11 cellular contexts compared by ENCODE assay signal in genomic region chr2:84314250-84314649, GRCh38.
"Had no signal": no experiment of that assay in that cellular context is flagged by ENCODE, and none has a peak within 500 bp of the region (broad histone marks: within the 10 kb centered on the region; RNA-seq: fewer than 3 reads in every experiment).

No MANE protein-coding gene starts in this region.

- H3K36me3 ChIP-seq: left ventricle myocardium inferior, pancreas, prostate gland, sigmoid colon, spleen, suprapubic skin, thoracic aorta, tibial artery, upper lobe of right lung had no signal

- H3K79me2 ChIP-seq: hepatocyte had no signal

- H3K4me3 ChIP-seq: hepatocyte, left ventricle myocardium inferior, mucosa of descending colon, pancreas, prostate gland, sigmoid colon, spleen, suprapubic skin, thoracic aorta, tibial artery, upper lobe of right lung had no signal

- H3K4me1 ChIP-seq: left ventricle myocardium inferior, pancreas, prostate gland, sigmoid colon, suprapubic skin, tibial artery, upper lobe of right lung had no signal

- H3K27ac ChIP-seq: hepatocyte, left ventricle myocardium inferior, pancreas, prostate gland, sigmoid colon, spleen, suprapubic skin, thoracic aorta, tibial artery, upper lobe of right lung had no signal

- H3K9me3 ChIP-seq: left ventricle myocardium inferior, mucosa of descending colon, pancreas, prostate gland, sigmoid colon, spleen, suprapubic skin, thoracic aorta, tibial artery, upper lobe of right lung had no signal

- H3K27me3 ChIP-seq: hepatocyte, pancreas, sigmoid colon, upper lobe of right lung had no signal

- H2AFZ ChIP-seq: hepatocyte had no signal

- H3K4me2 ChIP-seq: hepatocyte had no signal
